In the genomic region with DNA sequence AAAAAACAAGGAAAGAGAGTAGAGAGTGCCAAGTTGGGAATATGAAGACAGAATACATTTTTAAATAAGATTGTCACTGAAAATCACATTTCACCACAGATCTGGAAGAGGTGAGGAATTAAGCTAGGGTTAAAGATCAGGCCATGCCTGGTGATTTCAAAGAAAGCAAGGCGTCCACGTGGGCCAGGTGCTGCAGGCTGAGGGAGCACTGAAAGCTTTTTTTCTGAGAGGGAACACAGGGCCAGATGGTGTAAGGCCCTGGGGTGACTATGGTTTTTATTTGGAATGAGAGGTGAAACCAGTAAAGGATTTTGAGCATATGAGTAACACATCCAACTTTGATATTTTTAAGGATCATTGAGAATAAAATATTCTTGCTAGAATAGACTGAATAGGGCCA, we compare ENCODE assay signal across 2 cellular contexts.
TF ChIP-seq lines count a peak whose summit lies in the region.

No MANE protein-coding gene starts in this region.

TF ChIP-seq in GM23338, 12 proteins besides CTCF, POLR2A, EP300 and RAD21 (continued from another document):
- TF ChIP-seq, protein P1, sequence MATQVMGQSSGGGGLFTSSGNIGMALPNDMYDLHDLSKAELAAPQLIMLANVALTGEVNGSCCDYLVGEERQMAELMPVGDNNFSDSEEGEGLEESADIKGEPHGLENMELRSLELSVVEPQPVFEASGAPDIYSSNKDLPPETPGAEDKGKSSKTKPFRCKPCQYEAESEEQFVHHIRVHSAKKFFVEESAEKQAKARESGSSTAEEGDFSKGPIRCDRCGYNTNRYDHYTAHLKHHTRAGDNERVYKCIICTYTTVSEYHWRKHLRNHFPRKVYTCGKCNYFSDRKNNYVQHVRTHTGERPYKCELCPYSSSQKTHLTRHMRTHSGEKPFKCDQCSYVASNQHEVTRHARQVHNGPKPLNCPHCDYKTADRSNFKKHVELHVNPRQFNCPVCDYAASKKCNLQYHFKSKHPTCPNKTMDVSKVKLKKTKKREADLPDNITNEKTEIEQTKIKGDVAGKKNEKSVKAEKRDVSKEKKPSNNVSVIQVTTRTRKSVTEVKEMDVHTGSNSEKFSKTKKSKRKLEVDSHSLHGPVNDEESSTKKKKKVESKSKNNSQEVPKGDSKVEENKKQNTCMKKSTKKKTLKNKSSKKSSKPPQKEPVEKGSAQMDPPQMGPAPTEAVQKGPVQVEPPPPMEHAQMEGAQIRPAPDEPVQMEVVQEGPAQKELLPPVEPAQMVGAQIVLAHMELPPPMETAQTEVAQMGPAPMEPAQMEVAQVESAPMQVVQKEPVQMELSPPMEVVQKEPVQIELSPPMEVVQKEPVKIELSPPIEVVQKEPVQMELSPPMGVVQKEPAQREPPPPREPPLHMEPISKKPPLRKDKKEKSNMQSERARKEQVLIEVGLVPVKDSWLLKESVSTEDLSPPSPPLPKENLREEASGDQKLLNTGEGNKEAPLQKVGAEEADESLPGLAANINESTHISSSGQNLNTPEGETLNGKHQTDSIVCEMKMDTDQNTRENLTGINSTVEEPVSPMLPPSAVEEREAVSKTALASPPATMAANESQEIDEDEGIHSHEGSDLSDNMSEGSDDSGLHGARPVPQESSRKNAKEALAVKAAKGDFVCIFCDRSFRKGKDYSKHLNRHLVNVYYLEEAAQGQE (IDR thresholded peaks at IDR 0.05; ENCODE audit: unreplicated experiment), result no peak
- TF ChIP-seq JUNB (IDR thresholded peaks at IDR 0.05; ENCODE audit: unreplicated experiment) (no peak), ZNF114 (CRISPR knock-in tag; IDR thresholded peaks at IDR 0.05) (no peak), ZNF331 (CRISPR knock-in tag; IDR thresholded peaks at IDR 0.05; ENCODE audit: low read depth) (no peak), EZH2phosphoT487 (IDR thresholded peaks at IDR 0.05; ENCODE audit: unreplicated experiment) (no peak), NANOG (IDR thresholded peaks at IDR 0.05; ENCODE audit: borderline replicate concordance) (no peak)
- TF ChIP-seq, protein P2, sequence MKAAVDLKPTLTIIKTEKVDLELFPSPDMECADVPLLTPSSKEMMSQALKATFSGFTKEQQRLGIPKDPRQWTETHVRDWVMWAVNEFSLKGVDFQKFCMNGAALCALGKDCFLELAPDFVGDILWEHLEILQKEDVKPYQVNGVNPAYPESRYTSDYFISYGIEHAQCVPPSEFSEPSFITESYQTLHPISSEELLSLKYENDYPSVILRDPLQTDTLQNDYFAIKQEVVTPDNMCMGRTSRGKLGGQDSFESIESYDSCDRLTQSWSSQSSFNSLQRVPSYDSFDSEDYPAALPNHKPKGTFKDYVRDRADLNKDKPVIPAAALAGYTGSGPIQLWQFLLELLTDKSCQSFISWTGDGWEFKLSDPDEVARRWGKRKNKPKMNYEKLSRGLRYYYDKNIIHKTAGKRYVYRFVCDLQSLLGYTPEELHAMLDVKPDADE (IDR thresholded peaks at IDR 0.05), result no peak

TF ChIP-seq in endothelial cell of umbilical vein, 7 proteins besides CTCF, POLR2A, EP300 and RAD21 (continued from another document):
- TF ChIP-seq JUN (IDR thresholded peaks at IDR 0.05; ENCODE audit: borderline replicate concordance, insufficient read depth, insufficient read length, low read depth), result no peak
- TF ChIP-seq, protein P3, sequence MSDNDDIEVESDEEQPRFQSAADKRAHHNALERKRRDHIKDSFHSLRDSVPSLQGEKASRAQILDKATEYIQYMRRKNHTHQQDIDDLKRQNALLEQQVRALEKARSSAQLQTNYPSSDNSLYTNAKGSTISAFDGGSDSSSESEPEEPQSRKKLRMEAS (IDR thresholded peaks at IDR 0.05; ENCODE audit: insufficient read depth, insufficient read length), result no peak
